13 cellular contexts compared by ENCODE assay signal in the genomic region with DNA sequence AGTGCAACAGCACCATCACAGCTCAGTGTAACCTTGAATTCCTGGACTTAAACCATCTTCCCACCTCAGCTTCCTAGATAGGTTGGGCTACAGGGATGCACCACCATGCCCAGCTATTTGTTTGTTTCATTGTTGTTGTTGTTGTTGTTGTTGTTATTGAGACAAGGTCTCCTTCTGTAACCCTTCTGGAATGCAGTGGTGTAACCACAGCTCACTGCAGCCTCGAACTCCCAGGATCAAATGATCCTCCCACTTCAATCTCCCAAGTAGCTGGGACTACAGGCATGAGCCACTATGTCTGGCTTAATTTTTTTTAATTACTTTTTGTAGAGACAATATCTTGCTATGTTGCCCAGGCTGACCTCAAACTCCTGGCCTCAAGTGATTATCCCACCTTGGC. TPM values are rescaled to one million over a fixed set of nuclear protein-coding genes. Genes with fewer than 3 reads are reported as not detected.
DNase-seq lines count a peak whose midpoint lies in the region; ATAC-seq and TF ChIP-seq lines count a peak whose summit lies in the region.
"Had no signal": no experiment of that assay in that cellular context is flagged by ENCODE, and none has a peak within 500 bp of the region (broad histone marks: within the 10 kb centered on the region; RNA-seq: fewer than 3 reads in every experiment).

No MANE protein-coding gene starts in this region.

- H3K36me3 Mint-ChIP-seq in HFFc6 (ENCODE audit: low read depth) (no peaks in the 10 kb centered on the region), naive B cell (no peaks in the 10 kb centered on the region)
- no peaks in the 10 kb centered on the region for H3K36me3 Mint-ChIP-seq in activated naive CD8-positive, alpha-beta T cell

- H3K4me3 Mint-ChIP-seq in HFFc6 (peak overlapping the region; percentile 99), naive B cell (peak overlapping the region in 4 of 8 donors; percentile 0 to 99 (median 42))
- peak overlapping the region; percentile 93 for H3K4me3 Mint-ChIP-seq in activated naive CD8-positive, alpha-beta T cell

- H3K9me3 Mint-ChIP-seq in HFFc6, result no peaks in the 10 kb centered on the region
- H3K9me3 Mint-ChIP-seq in activated naive CD8-positive, alpha-beta T cell (ENCODE audit: low read depth), result no peaks in the 10 kb centered on the region
- no peaks in the 10 kb centered on the region for H3K9me3 Mint-ChIP-seq in naive B cell

- no peak for TF ChIP-seq CTCF in 22Rv1 (IDR thresholded peaks at IDR 0.05)
- TF ChIP-seq CTCF in HFFc6 (IDR thresholded peaks at IDR 0.05), result no peak

- peak overlapping the region; percentile 87 for H3K27ac ChIP-seq in 22Rv1

- ATAC-seq in naive B cell (ENCODE audit: low read depth in 2 of 2) (no peak), HG02973 (IDR thresholded peaks at IDR 0.05; ENCODE audit: unreplicated experiment) (no peak), GM18858 (IDR thresholded peaks at IDR 0.05; ENCODE audit: unreplicated experiment) (no peak)

- peaks cover 16% of the 10 kb centered on the region for H3K4me1 Mint-ChIP-seq in HFFc6 (ENCODE audit: low read depth)
- peaks cover 28% of the 10 kb centered on the region for H3K4me1 Mint-ChIP-seq in activated naive CD8-positive, alpha-beta T cell (ENCODE audit: low read depth)
- H3K4me1 Mint-ChIP-seq in naive B cell, result peaks cover 10 to 27% (median 25%) of the 10 kb centered on the region in 3 donors

- DNase-seq in HFFc6 (no peak), naive B cell (no peak), GF-D8 (lab: John Stamatoyannopoulos, UW) (no peak), hypothalamus (lab: John Stamatoyannopoulos, UW) (no peak)
- DNase-seq: caudate nucleus, foreskin fibroblast, H7, NCI-H146, substantia nigra had no signal

- H3K27me3 Mint-ChIP-seq in HFFc6 (ENCODE audit: insufficient read depth) (no peaks in the 10 kb centered on the region; the same call in 1 of the 2 replicates), naive B cell (no peaks in the 10 kb centered on the region)
- no peaks in the 10 kb centered on the region for H3K27me3 Mint-ChIP-seq in activated naive CD8-positive, alpha-beta T cell

- H3K27ac Mint-ChIP-seq in HFFc6 (peak overlapping the region; percentile 93), naive B cell (peak overlapping the region in 4 of 6 donors; percentile 79 to 99 (median 94))
- peak overlapping the region; percentile 34 for H3K27ac Mint-ChIP-seq in activated naive CD8-positive, alpha-beta T cell

RNA-seq across cellular contexts. Expression of a gene that starts 1.2 kb away (rescaled TPM):
- 10 to 100 TPM; 13.0 to 22.1 (median 20.7) TPM for total RNA-seq in HFFc6 (2021; fragmentation: NEBNext Ultra II Directional; extraction: Animal tissue kit (Norgen Biotek cat#: 25700))
- polyA plus RNA-seq in naive B cell (ENCODE audit: low read depth in 6 of 6), result 1 to 10 TPM; 3.9 to 7.1 (median 5.9) TPM

RNA-seq across cellular contexts. Expression of a gene that starts 9.1 kb away (rescaled TPM):
- total RNA-seq in HFFc6 (2021; fragmentation: NEBNext Ultra II Directional; extraction: Animal tissue kit (Norgen Biotek cat#: 25700)), result 10 to 100 TPM; 37.9 to 48.1 (median 44.8) TPM
- 1 to 10 TPM in 5 of 6 donors, under 1 TPM in 1; 0.54 to 2.6 (median 1.6) TPM for polyA plus RNA-seq in naive B cell (ENCODE audit: low read depth in 6 of 6)

RNA-seq across cellular contexts. Expression of a gene that starts 29.9 kb away (rescaled TPM):
- total RNA-seq in HFFc6 (2021; fragmentation: NEBNext Ultra II Directional; extraction: Animal tissue kit (Norgen Biotek cat#: 25700)), result under 1 TPM in 1 of 6 experiments, not detected in 5; 0.23 TPM
- polyA plus RNA-seq in naive B cell (ENCODE audit: low read depth in 6 of 6), result not detected

RNA-seq across cellular contexts. Expression of a gene that starts 31.3 kb away (rescaled TPM):
- total RNA-seq in HFFc6 (2021; fragmentation: NEBNext Ultra II Directional; extraction: Animal tissue kit (Norgen Biotek cat#: 25700)), result 100 to 1,000 TPM in 1 of 6 experiments, 10 to 100 TPM in 5; 83.7 to 102 (median 93.5) TPM
- polyA plus RNA-seq in naive B cell (ENCODE audit: low read depth in 6 of 6), result 100 to 1,000 TPM in 5 of 6 donors, 10 to 100 TPM in 1; 88.2 to 172 (median 159) TPM

RNA-seq across cellular contexts. Expression of a gene that starts 48.5 kb away (rescaled TPM):
- total RNA-seq in HFFc6 (2021; fragmentation: NEBNext Ultra II Directional; extraction: Animal tissue kit (Norgen Biotek cat#: 25700)), result 100 to 1,000 TPM; 187 to 332 (median 201) TPM
- under 1 TPM in 3 of 6 donors, not detected in 3; 0.04 to 0.55 (median 0.09) TPM for polyA plus RNA-seq in naive B cell (ENCODE audit: low read depth in 6 of 6)

Comparison
In these comparisons a context has a peak if more than half of its experiments do, and no peak if none do; other contexts are left out.
1. H3K27ac Mint-ChIP-seq: peak in every context shown above with its lines; median percentile 94 in naive B cell; 93 in HFFc6; 34 in activated naive CD8-positive, alpha-beta T cell.